In the genomic region with DNA sequence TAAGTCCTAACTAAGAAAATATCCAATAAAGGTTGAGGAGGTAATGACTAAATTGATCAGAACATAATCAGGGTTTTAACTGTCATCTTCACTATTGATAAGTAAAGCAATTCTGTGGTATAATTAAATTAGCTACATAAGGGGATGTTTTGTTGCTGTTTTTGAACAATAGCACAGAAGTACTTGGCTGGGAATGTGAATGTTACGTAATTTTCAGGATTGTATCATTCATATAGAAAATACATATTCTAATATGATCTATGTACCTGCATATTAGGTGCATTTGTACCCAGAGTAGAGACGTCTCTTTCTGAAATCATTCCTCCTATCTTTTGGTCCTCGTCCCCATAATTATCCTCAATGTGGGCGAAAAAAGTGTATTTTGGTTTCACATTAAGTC, we compare ENCODE assay signal across 15 cellular contexts.
DNase-seq lines count a peak whose midpoint lies in the region; ATAC-seq, FAIRE-seq and TF ChIP-seq lines count a peak whose summit lies in the region.
"Had no signal": no experiment of that assay in that cellular context is flagged by ENCODE, and none has a peak within 500 bp of the region (broad histone marks: within the 10 kb centered on the region; RNA-seq: fewer than 3 reads in every experiment).

No MANE protein-coding gene starts in this region.

- TF ChIP-seq RAD21 in A549 (conservative IDR thresholded peaks at IDR 0.05 in 1 of 2, IDR thresholded peaks at IDR 0.05 in 1 of 2) (no peak), IMR-90 (IDR thresholded peaks at IDR 0.05; ENCODE audit: low read length) (no peak), liver (IDR thresholded peaks at IDR 0.05) (no peak)

- DNase-seq in A549 (ENCODE audit: low read depth in 1 of 2, low spot score in 1 of 2), result no peak
- no peak for DNase-seq in IMR-90
- DNase-seq in brain microvascular endothelial cell, result no peak
- DNase-seq in T1000 (lab: John Stamatoyannopoulos, UW), result no peak
- no peak for DNase-seq in smooth muscle cell (lab: John Stamatoyannopoulos, UW; ENCODE audit: unreplicated experiment)
- DNase-seq: 8988T, DMS153 had no signal

- dilution Hi-C loops in IMR-90 (cut with HindIII; ENCODE audit: low sequenced_read_pairs, unreplicated experiment), result no loop called here

- H3K36me3 ChIP-seq in IMR-90 (ENCODE audit: control insufficient read depth, insufficient read depth, low read length), result no peaks in the 10 kb centered on the region
- H3K36me3 ChIP-seq in brain microvascular endothelial cell (replicated peaks), result no peaks in the 10 kb centered on the region
- H3K36me3 ChIP-seq in liver (ENCODE audit: control insufficient read depth in 4 of 4, insufficient read depth in 3 of 4, low read depth in 1 of 4, low read length in 3 of 4), result no peaks in the 10 kb centered on the region
- H3K36me3 ChIP-seq in smooth muscle cell (ENCODE audit: low read depth), result no peaks in the 10 kb centered on the region
- H3K36me3 ChIP-seq: BLaER1 had no signal

- CTCF ChIA-PET in A549 (lab: Yijun Ruan, JAX), result interaction anchor here (0.6 to 2.9 kb wide), 13 partner anchors 8 to 493 kb away, joined by 3 to 13 read pairs (median 3); no protein-coding TSS in a partner anchor
- CTCF ChIA-PET in IMR-90 (lab: Yijun Ruan, JAX), result interaction anchor here (0.5 to 1.3 kb wide), 5 partner anchors 12 to 189 kb away, joined by 3 to 7 read pairs (median 4); no protein-coding TSS in a partner anchor

- no peak overlapping the region for H4K8ac ChIP-seq in IMR-90 (ENCODE audit: low read depth in 2 of 2, low read length in 2 of 2)

- no peak overlapping the region for H3K56ac ChIP-seq in IMR-90 (ENCODE audit: extremely low read depth, insufficient read depth, low read length)

- H3K4ac ChIP-seq in IMR-90 (ENCODE audit: low read depth, low read length), result 0 out of 2 replicates have a peak overlapping the region, but pooled peaks have one; percentile 8

- H3K79me2 ChIP-seq in smooth muscle cell (ENCODE audit: low read depth), result no peaks in the 10 kb centered on the region

- no peak for FAIRE-seq in A549 (lab: Jason Lieb, UNC)
- FAIRE-seq: G401.6 had no signal

- H3K18ac ChIP-seq in IMR-90 (ENCODE audit: low read depth, low read length), result no peak overlapping the region

- H2BK120ac ChIP-seq in IMR-90 (ENCODE audit: low read depth, low read length), result no peak overlapping the region

- H3K23ac ChIP-seq in IMR-90 (ENCODE audit: low read depth, low read length), result no peak overlapping the region

- POLR2A ChIA-PET in A549 (lab: Yijun Ruan, JAX), result no interaction called here
- POLR2A ChIA-PET in IMR-90 (lab: Charles Lee; ENCODE audit: unreplicated experiment), result no interaction called here

- H3K27ac ChIP-seq in A549 (no peak overlapping the region), IMR-90 (ENCODE audit: insufficient read depth, low read length) (no peak overlapping the region), brain microvascular endothelial cell (peak overlapping the region; percentile 90), liver (ENCODE audit: low read depth in 1 of 2, low read length in 2 of 2) (no peak overlapping the region), smooth muscle cell (ENCODE audit: low read depth) (no peak overlapping the region)
- H3K27ac ChIP-seq: BLaER1, C4-2B, GM23248 had no signal

- no peaks in the 10 kb centered on the region for H4K20me1 ChIP-seq in IMR-90 (ENCODE audit: insufficient read depth, low read length)
- H4K20me1 ChIP-seq in smooth muscle cell (ENCODE audit: low read depth), result no peaks in the 10 kb centered on the region
- H4K20me1 ChIP-seq: BLaER1 had no signal

- no peak overlapping the region for H3K14ac ChIP-seq in IMR-90 (replicated peaks; ENCODE audit: low read depth, low read length)

- H3K4me1 ChIP-seq in A549 (peaks cover 6% of the 10 kb centered on the region; the same call in 1 of the 3 replicates), IMR-90 (ENCODE audit: control insufficient read depth, insufficient read depth, low read length) (peaks cover 12% of the 10 kb centered on the region), liver (ENCODE audit: control insufficient read depth in 4 of 4, insufficient read depth in 4 of 4, low read length in 3 of 4) (peaks cover 3 to 31% (median 12%) of the 10 kb centered on the region in 4 donors), smooth muscle cell (ENCODE audit: low read depth) (no peaks in the 10 kb centered on the region)
- H3K4me1 ChIP-seq: BLaER1, Caco-2 had no signal

- H3K9me3 ChIP-seq in A549 (no peaks in the 10 kb centered on the region), IMR-90 (ENCODE audit: control insufficient read depth, insufficient read depth, low read length) (no peaks in the 10 kb centered on the region), liver (ENCODE audit: control insufficient read depth in 4 of 4, low read length in 3 of 4) (no peaks in the 10 kb centered on the region), smooth muscle cell (replicated peaks; ENCODE audit: low read depth) (no peaks in the 10 kb centered on the region)
- H3K9me3 ChIP-seq: BLaER1, Caco-2 had no signal

- no peak overlapping the region for H4K5ac ChIP-seq in IMR-90 (ENCODE audit: low read depth, low read length)

- WGBS in A549 (ENCODE audit: missing lambda C conversion rate), result 6% methylated on average over 4 of the region's 4 CpGs
- WGBS in IMR-90 (ENCODE audit: extremely low coverage in 2 of 2, insufficient read length in 1 of 2), 2 experiments, result no CpG with 5 or more reads among the region's 4 CpGs
- 52% methylated on average over 4 of the region's 4 CpGs for WGBS in liver
- 52% methylated on average over 4 of the region's 4 CpGs for WGBS in smooth muscle cell (ENCODE audit: low lambda C conversion rate)

- H3K9me1 ChIP-seq in IMR-90 (ENCODE audit: insufficient read depth, low read length), result peaks cover 12% of the 10 kb centered on the region

- no peak overlapping the region for H2AK5ac ChIP-seq in IMR-90 (ENCODE audit: low read depth, low read length)

- TF ChIP-seq CTCF in A549 (IDR thresholded peaks at IDR 0.05) (no peak), IMR-90 (conservative IDR thresholded peaks at IDR 0.05; ENCODE audit: low read depth, low read length) (no peak), brain microvascular endothelial cell (IDR thresholded peaks at IDR 0.05; ENCODE audit: low read depth, low read length, missing control alignments) (no peak), liver (IDR thresholded peaks at IDR 0.05; ENCODE audit: low read depth, low read length, missing input control) (no peak), smooth muscle cell (IDR thresholded peaks at IDR 0.05; ENCODE audit: borderline replicate concordance, insufficient read depth, poor library complexity, severe bottlenecking) (no peak)

- H3K27me3 ChIP-seq in IMR-90 (ENCODE audit: control insufficient read depth, insufficient read depth, low read length), result no peaks in the 10 kb centered on the region
- H3K27me3 ChIP-seq in brain microvascular endothelial cell (replicated peaks), result no peaks in the 10 kb centered on the region
- no peaks in the 10 kb centered on the region for H3K27me3 ChIP-seq in liver (ENCODE audit: control insufficient read depth in 4 of 4, insufficient read depth in 4 of 4, low read length in 3 of 4)
- H3K27me3 ChIP-seq in smooth muscle cell (ENCODE audit: low read depth), result no peaks in the 10 kb centered on the region
- H3K27me3 ChIP-seq: BLaER1 had no signal

- ATAC-seq in A549 (no peak), IMR-90 (ENCODE audit: low read depth) (no peak), HG02973 (IDR thresholded peaks at IDR 0.05; ENCODE audit: unreplicated experiment) (no peak)
- ATAC-seq: CD8-positive, alpha-beta T cell had no signal

- TF ChIP-seq POLR2A in A549 (IDR thresholded peaks at IDR 0.05; ENCODE audit: low read length), result no peak
- TF ChIP-seq POLR2A in IMR-90 (IDR thresholded peaks at IDR 0.05; ENCODE audit: low read depth, low read length), result no peak

- H3K4me2 ChIP-seq in A549 (peak overlapping the region; percentile 52; the same call in 1 of the 3 replicates), IMR-90 (ENCODE audit: low read depth, low read length) (no peak overlapping the region), smooth muscle cell (no peak overlapping the region)
- H3K4me2 ChIP-seq: BLaER1 had no signal

- H2AFZ ChIP-seq in IMR-90 (replicated peaks; ENCODE audit: low read length, poor library complexity) (no peak overlapping the region), smooth muscle cell (ENCODE audit: low read depth) (no peak overlapping the region)
- H2AFZ ChIP-seq: GM23248 had no signal

- no peak overlapping the region for H2BK20ac ChIP-seq in IMR-90 (ENCODE audit: low read depth, low read length)

- H3K9ac ChIP-seq in IMR-90 (ENCODE audit: low read depth, low read length) (no peak overlapping the region), liver (ENCODE audit: low read depth in 1 of 2, low read length in 2 of 2) (peak overlapping the region; percentile 53 to 68), smooth muscle cell (ENCODE audit: low read depth) (no peak overlapping the region)
- H3K9ac ChIP-seq: BLaER1, GM23248 had no signal

- intact Hi-C loops in IMR-90 (cut with micrococcal nuclease), result loop anchor here (2.0 to 10.0 kb wide), 6 partner anchors 97 to 512 kb away; no protein-coding TSS in a partner anchor

- H3K4me3 ChIP-seq in A549 (no peak overlapping the region), IMR-90 (ENCODE audit: insufficient read depth, low read depth, low read length) (no peak overlapping the region), brain microvascular endothelial cell (ENCODE audit: low read depth, low read length) (no peak overlapping the region), liver (ENCODE audit: low read depth in 1 of 3, low read length in 3 of 3) (no peak overlapping the region), smooth muscle cell (no peak overlapping the region)
- H3K4me3 ChIP-seq: BLaER1, GM23248 had no signal

- H2BK15ac ChIP-seq in IMR-90 (ENCODE audit: low read depth, low read length), result 0 out of 3 replicates have a peak overlapping the region, but pooled peaks have one; percentile 46

- no peak overlapping the region for H2AK9ac ChIP-seq in IMR-90 (replicated peaks; ENCODE audit: low read depth, low read length, poor library complexity)

- in situ Hi-C loops in IMR-90 (cut with MboI; ENCODE audit: low sequenced_read_pairs), result loop anchor here (5.0 kb wide), 1 partner anchor 188 kb away; no protein-coding TSS in a partner anchor
- in situ Hi-C loops in brain microvascular endothelial cell (cut with HindIII; ENCODE audit: low pct_ligation_motif_present, low sequenced_read_pairs), result no loop called here

- no peak overlapping the region for H2BK5ac ChIP-seq in IMR-90 (ENCODE audit: low read depth, low read length, poor library complexity, severe bottlenecking)

- peaks cover 0 to 3% of the 10 kb centered on the region in 2 experiments; a peak in 1 of 4 replicates for H3K79me1 ChIP-seq in IMR-90 (ENCODE audit: low read depth in 1 of 2, low read length in 2 of 2)

- no peak for TF ChIP-seq EP300 in A549 (IDR thresholded peaks at IDR 0.05)

- no peak overlapping the region for H4K91ac ChIP-seq in IMR-90 (ENCODE audit: insufficient read depth, low read depth, low read length)

- no TSS peak for BruUV-seq in IMR-90 (replicated peaks; lab: Mats Ljungman, UMichigan)

- H3F3A ChIP-seq in smooth muscle cell (ENCODE audit: low read depth), result no peaks in the 10 kb centered on the region

TF ChIP-seq in A549, 52 proteins besides CTCF, POLR2A, EP300 and RAD21 (continues in another document):
- TF ChIP-seq KDM1A (IDR thresholded peaks at IDR 0.05; ENCODE audit: low read depth), result no peak

TF ChIP-seq in IMR-90, 13 proteins besides CTCF, POLR2A, EP300 and RAD21 (continues in another document):
- no peak for TF ChIP-seq RFX5 (IDR thresholded peaks at IDR 0.05; ENCODE audit: low read depth, low read length)

Comparison
In these comparisons a context has a peak if more than half of its experiments do, and no peak if none do; other contexts are left out.
1. H3K9ac ChIP-seq: peak in liver (2 of 2); none in IMR-90 (single experiment) and smooth muscle cell (single experiment).